ENCODE assay signal across 8 cellular contexts in genomic region chr1:197775282-197776262, GRCh38. TPM values are rescaled to one million over a fixed set of nuclear protein-coding genes. Genes with fewer than 3 reads are reported as not detected.
DNase-seq lines count a peak whose midpoint lies in the region; ATAC-seq and TF ChIP-seq lines count a peak whose summit lies in the region.

A gene with protein sequence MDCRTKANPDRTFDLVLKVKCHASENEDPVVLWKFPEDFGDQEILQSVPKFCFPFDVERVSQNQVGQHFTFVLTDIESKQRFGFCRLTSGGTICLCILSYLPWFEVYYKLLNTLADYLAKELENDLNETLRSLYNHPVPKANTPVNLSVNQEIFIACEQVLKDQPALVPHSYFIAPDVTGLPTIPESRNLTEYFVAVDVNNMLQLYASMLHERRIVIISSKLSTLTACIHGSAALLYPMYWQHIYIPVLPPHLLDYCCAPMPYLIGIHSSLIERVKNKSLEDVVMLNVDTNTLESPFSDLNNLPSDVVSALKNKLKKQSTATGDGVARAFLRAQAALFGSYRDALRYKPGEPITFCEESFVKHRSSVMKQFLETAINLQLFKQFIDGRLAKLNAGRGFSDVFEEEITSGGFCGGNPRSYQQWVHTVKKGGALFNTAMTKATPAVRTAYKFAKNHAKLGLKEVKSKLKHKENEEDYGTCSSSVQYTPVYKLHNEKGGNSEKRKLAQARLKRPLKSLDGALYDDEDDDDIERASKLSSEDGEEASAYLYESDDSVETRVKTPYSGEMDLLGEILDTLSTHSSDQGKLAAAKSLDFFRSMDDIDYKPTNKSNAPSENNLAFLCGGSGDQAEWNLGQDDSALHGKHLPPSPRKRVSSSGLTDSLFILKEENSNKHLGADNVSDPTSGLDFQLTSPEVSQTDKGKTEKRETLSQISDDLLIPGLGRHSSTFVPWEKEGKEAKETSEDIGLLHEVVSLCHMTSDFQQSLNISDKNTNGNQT (minus strand): TSS chr1:197775480. CDS start chr1:197775155, 325 bp downstream.

- no peak for TF ChIP-seq EP300 in transverse colon (IDR thresholded peaks at IDR 0.05; ENCODE audit: low read depth)

- in situ Hi-C loops in transverse colon (cut with MboI; ENCODE audit: low pct_ligation_motif_present in 1 of 4, low pct_unique_long_range_greater_than_20kb in 1 of 4, low sequenced_read_pairs in 3 of 4): no loop called here

- TF ChIP-seq CTCF in parathyroid adenoma (IDR thresholded peaks at IDR 0.05): no peak
- peak; percentile 15 to 46 (median 23) for TF ChIP-seq CTCF in transverse colon (IDR thresholded peaks at IDR 0.05)

- H3K36me3 Mint-ChIP-seq in IgD-negative memory B cell: peaks cover 1% of the 10 kb centered on the region
- H3K36me3 Mint-ChIP-seq in activated naive CD4-positive, alpha-beta T cell treated with anti-CD3 and anti-CD28 coated beads for 36 hours (ENCODE audit: low read depth): no peaks in the 10 kb centered on the region

- peak within 1 kb of the TSS; percentile 64 for H3K4me2 ChIP-seq in parathyroid adenoma (ENCODE audit: low read length)

- H3K79me2 ChIP-seq in parathyroid adenoma: no peaks in the 10 kb centered on the region

- no peaks in the 10 kb centered on the region for H3K9me3 Mint-ChIP-seq in IgD-negative memory B cell
- no peaks in the 10 kb centered on the region for H3K9me3 Mint-ChIP-seq in activated naive CD4-positive, alpha-beta T cell treated with anti-CD3 and anti-CD28 coated beads for 36 hours

- TF ChIP-seq POLR2A in transverse colon (IDR thresholded peaks at IDR 0.05): peak; percentile 81

- intact Hi-C loops in activated naive CD4-positive, alpha-beta T cell treated with anti-CD3 and anti-CD28 coated beads for 36 hours (cut with micrococcal nuclease): loop anchor here (1.0 to 10.0 kb wide), 17 partner anchors 94 to 1532 kb away; partner anchors contain the start of genes ASPM, C1orf53, LHX9 and NEK7
- intact Hi-C loops in Right ventricle myocardium superior (cut with DNase I) (no loop called here), transverse colon (cut with DNase I; ENCODE audit: low total_unique reads) (loop anchor here (1.0 kb wide), 1 partner anchor 127 kb away; the partner anchor contains the start of gene C1orf53)

- H3K27ac ChIP-seq in SK-N-MC: peak within 1 kb of the TSS; percentile 34; the same call in 1 of the 2 replicates
- H3K27ac ChIP-seq in parathyroid adenoma: peak within 1 kb of the TSS; percentile 69
- H3K27ac ChIP-seq in transverse colon: peak within 1 kb of the TSS; percentile 93 to 98 (median 95)

- H3K27ac Mint-ChIP-seq in IgD-negative memory B cell: peak within 1 kb of the TSS; percentile 84 to 98 (median 97)
- H3K27ac Mint-ChIP-seq in activated naive CD4-positive, alpha-beta T cell treated with anti-CD3 and anti-CD28 coated beads for 36 hours: peak within 1 kb of the TSS; percentile 99

- no peaks in the 10 kb centered on the region for H3K36me3 ChIP-seq in SK-N-MC (ENCODE audit: insufficient read depth, low read length)
- H3K36me3 ChIP-seq in parathyroid adenoma (ENCODE audit: control insufficient read depth, insufficient read depth, low read length): no peaks in the 10 kb centered on the region
- H3K36me3 ChIP-seq in transverse colon: no peaks in the 10 kb centered on the region

- H3K9ac ChIP-seq in SK-N-MC (ENCODE audit: insufficient read length) (peak within 1 kb of the TSS; percentile 86), parathyroid adenoma (no peak within 1 kb of the TSS)

- H3K9me3 ChIP-seq in SK-N-MC (ENCODE audit: low read depth, low read length) (no peaks in the 10 kb centered on the region), parathyroid adenoma (ENCODE audit: control insufficient read depth, low read length) (no peaks in the 10 kb centered on the region), transverse colon (no peaks in the 10 kb centered on the region)

- peak; percentile 23 for DNase-seq in DMS79 treated with DMSO at 0.1 percent for 48 hours (lab: John Stamatoyannopoulos, UW)
- no peak for DNase-seq in SK-N-MC (ENCODE audit: low read depth, low spot score)
- DNase-seq in activated naive CD4-positive, alpha-beta T cell treated with anti-CD3 and anti-CD28 coated beads for 36 hours: peak; percentile 84
- DNase-seq in Right ventricle myocardium superior: peak; percentile 89
- peak; percentile 91 for DNase-seq in transverse colon

- H3K4me3 Mint-ChIP-seq in IgD-negative memory B cell: peak within 1 kb of the TSS; percentile 92 to 96 (median 92)
- H3K4me3 Mint-ChIP-seq in activated naive CD4-positive, alpha-beta T cell treated with anti-CD3 and anti-CD28 coated beads for 36 hours: peak within 1 kb of the TSS; percentile 74

- H2AFZ ChIP-seq in parathyroid adenoma: peak within 1 kb of the TSS; percentile 87

- CTCF ChIA-PET in activated naive CD4-positive, alpha-beta T cell treated with anti-CD3 and anti-CD28 coated beads for 36 hours (lab: Charles Lee): interaction anchor here (0.6 to 2.5 kb wide), 5 partner anchors 52 to 254 kb away, joined by 3 to 13 read pairs (median 3); no protein-coding TSS in a partner anchor

- 0 to 10% methylated on average over 2 to 28 of the region's 51 CpGs for WGBS in transverse colon (ENCODE audit: low coverage in 1 of 2), 2 donors

- peak within 1 kb of the TSS; percentile 81 for H3K4me3 ChIP-seq in SK-N-MC
- peak within 1 kb of the TSS; percentile 74 for H3K4me3 ChIP-seq in parathyroid adenoma (ENCODE audit: low read depth, low read length)
- peak within 1 kb of the TSS; percentile 62 to 89 (median 70) for H3K4me3 ChIP-seq in transverse colon

- peaks cover 2% of the 10 kb centered on the region for H3K4me1 ChIP-seq in parathyroid adenoma
- H3K4me1 ChIP-seq in transverse colon: peaks cover 15 to 71% (median 43%) of the 10 kb centered on the region in 4 donors

- ATAC-seq in GM21529 (IDR thresholded peaks at IDR 0.05; ENCODE audit: unreplicated experiment): peak; percentile 65
- peak; percentile 82 for ATAC-seq in Right ventricle myocardium superior (ENCODE audit: poor library complexity)

- H3K27me3 Mint-ChIP-seq in IgD-negative memory B cell: no peaks in the 10 kb centered on the region
- H3K27me3 Mint-ChIP-seq in activated naive CD4-positive, alpha-beta T cell treated with anti-CD3 and anti-CD28 coated beads for 36 hours (ENCODE audit: low read depth): no peaks in the 10 kb centered on the region

- H3K4me1 Mint-ChIP-seq in IgD-negative memory B cell: peaks cover 53 to 64% (median 60%) of the 10 kb centered on the region in 3 donors
- peaks cover 64% of the 10 kb centered on the region for H3K4me1 Mint-ChIP-seq in activated naive CD4-positive, alpha-beta T cell treated with anti-CD3 and anti-CD28 coated beads for 36 hours (ENCODE audit: low read depth)

- H3K27me3 ChIP-seq in parathyroid adenoma (ENCODE audit: control insufficient read depth, insufficient read depth, low read length) (no peaks in the 10 kb centered on the region), transverse colon (no peaks in the 10 kb centered on the region)

RNA-seq across cellular contexts. Expression of the gene that starts here (rescaled TPM):
- polyA plus RNA-seq in IgD-negative memory B cell: 10.5 TPM
- total RNA-seq in activated naive CD4-positive, alpha-beta T cell treated with anti-CD3 and anti-CD28 coated beads for 36 hours: 1 to 10 TPM; 8.9 to 9.7 TPM
- total RNA-seq in Right ventricle myocardium superior (20.9 TPM), transverse colon (10 to 100 TPM; 21.9 to 59.9 (median 42.3) TPM)

Comparison
In these comparisons a context has a peak if more than half of its experiments do, and no peak if none do; other contexts are left out.
1. H3K27ac ChIP-seq: peak in every context shown above with its lines; median percentile 95 in transverse colon; 69 in parathyroid adenoma; 34 in SK-N-MC.